ENCODE assay signal across 21 cellular contexts in the genomic region with DNA sequence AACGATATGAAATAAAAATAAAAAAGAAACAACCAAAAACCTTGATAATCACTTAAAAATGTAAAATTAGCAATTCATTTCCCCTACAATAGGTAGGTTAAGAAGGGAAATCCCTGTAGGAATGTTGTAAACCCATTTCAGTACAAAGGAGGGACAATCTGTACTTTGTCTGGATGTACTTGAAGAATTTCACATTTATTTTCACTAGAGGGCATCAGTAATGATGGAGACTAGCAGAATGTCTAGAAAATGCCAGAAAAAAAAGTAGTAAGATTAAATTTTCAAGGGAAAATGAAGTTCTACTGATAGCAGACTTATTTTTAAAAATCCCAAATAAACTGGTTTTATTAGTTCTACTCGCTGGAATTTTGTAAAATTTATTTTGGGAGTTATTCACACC.
A peak's percentile ranks its signal among the peaks of the same experiment; 100 is the strongest.
DNase-seq lines count a peak whose midpoint lies in the region; ATAC-seq and TF ChIP-seq lines count a peak whose summit lies in the region.
"Had no signal": no experiment of that assay in that cellular context is flagged by ENCODE, and none has a peak within 500 bp of the region (broad histone marks: within the 10 kb centered on the region; RNA-seq: fewer than 3 reads in every experiment).

No MANE protein-coding gene starts in this region.

- POLR2A ChIA-PET in PC-3 (lab: Charles Lee; ENCODE audit: unreplicated experiment): no interaction called here

- no peak overlapping the region for H3K4me2 ChIP-seq in PC-3 (ENCODE audit: low read length)

- DNase-seq in NCI-H2227 (lab: John Stamatoyannopoulos, UW; ENCODE audit: unreplicated experiment) (peak; percentile 9), NCI-H2227 treated with DMSO at 0.1 percent for 48 hours (lab: John Stamatoyannopoulos, UW) (no peak), PC-3 (no peak), fibroblast of villous mesenchyme (ENCODE audit: low read depth) (no peak), tibial artery (no peak), NCI-H1048 (lab: John Stamatoyannopoulos, UW) (no peak)
- DNase-seq: activated CD4-positive, alpha-beta T cell treated with anti-CD3 and anti-CD28 coated beads for 4 hours; activated naive CD4-positive, alpha-beta T cell treated with anti-CD3 and anti-CD28 coated beads for 36 hours; activated T-cell treated with anti-CD3 and anti-CD28 coated beads, Interleukin-2, amount 50 U/mL, for 48 hours; central memory CD4-positive, alpha-beta T cell; dorsolateral prefrontal cortex; foreskin keratinocyte; hippocampal formation; lower lobe of right lung; MM.1S; SIG-M5; spleen; stimulated activated CD4-positive, alpha-beta T cell treated with anti-CD3 and anti-CD28 coated beads, Interleukin-4, amount 100 ng/mL, for 1 hour; trophoblast cell had no signal

- intact Hi-C loops in PC-3 (cut with micrococcal nuclease): no loop called here
- intact Hi-C loops in tibial artery (cut with DNase I; ENCODE audit: low total_unique reads): no loop called here

- TF ChIP-seq CTCF in PC-3 (conservative IDR thresholded peaks at IDR 0.05; ENCODE audit: low read depth, low read length) (peak; percentile 43), fibroblast of villous mesenchyme (IDR thresholded peaks at IDR 0.05; ENCODE audit: insufficient read depth, low read depth, low read length) (peak; percentile 3), tibial artery (IDR thresholded peaks at IDR 0.05) (peak; percentile 11 to 16)

- H3K27ac ChIP-seq in PC-3 (ENCODE audit: low read length) (no peak overlapping the region), tibial artery (no peak overlapping the region)
- H3K27ac ChIP-seq: dorsolateral prefrontal cortex, foreskin keratinocyte, lower lobe of right lung, spleen had no signal

- no peaks in the 10 kb centered on the region for H3F3A ChIP-seq in PC-3 (ENCODE audit: low read length, unreplicated experiment)

- H3K4me1 ChIP-seq in PC-3 (ENCODE audit: insufficient read depth, low read length) (no peaks in the 10 kb centered on the region), tibial artery (peaks cover 0 to 10% (median 0%) of the 10 kb centered on the region in 4 donors)
- H3K4me1 ChIP-seq: foreskin keratinocyte, lower lobe of right lung had no signal

- CTCF ChIA-PET in PC-3 (lab: Charles Lee): no interaction called here

- H2AFZ ChIP-seq in PC-3 (ENCODE audit: low read length): no peak overlapping the region

- H3K36me3 ChIP-seq in PC-3 (ENCODE audit: low read depth, low read length): no peaks in the 10 kb centered on the region
- H3K36me3 ChIP-seq in tibial artery: no peaks in the 10 kb centered on the region
- H3K36me3 ChIP-seq: lower lobe of right lung had no signal

- H3K9me3 ChIP-seq in PC-3 (ENCODE audit: low read length) (no peaks in the 10 kb centered on the region), tibial artery (no peaks in the 10 kb centered on the region)
- H3K9me3 ChIP-seq: lower lobe of right lung had no signal

- no peaks in the 10 kb centered on the region for H4K20me1 ChIP-seq in PC-3 (ENCODE audit: low read length)

- BruUV-seq in PC-3 (replicated peaks; lab: Mats Ljungman, UMichigan): no TSS peak

- H3K4me3 ChIP-seq in PC-3 (ENCODE audit: low read length): no peak overlapping the region
- H3K4me3 ChIP-seq in fibroblast of villous mesenchyme (ENCODE audit: low read depth, low read length): no peak overlapping the region
- no peak overlapping the region for H3K4me3 ChIP-seq in tibial artery
- H3K4me3 ChIP-seq: dorsolateral prefrontal cortex, lower lobe of right lung, spleen had no signal

- no peak overlapping the region for H3K9ac ChIP-seq in PC-3 (ENCODE audit: low read length)

- ATAC-seq in PC-3 (no peak), HG02642 (IDR thresholded peaks at IDR 0.05; ENCODE audit: poor library complexity, unreplicated experiment) (no peak), HG03025 (IDR thresholded peaks at IDR 0.05; ENCODE audit: low FRiP score, unreplicated experiment) (no peak)
- ATAC-seq: foreskin keratinocyte, lower lobe of right lung had no signal

- no peaks in the 10 kb centered on the region for H3K9me2 ChIP-seq in PC-3 (replicated peaks; ENCODE audit: low read length)

- H3K27me3 ChIP-seq in PC-3 (ENCODE audit: low read length) (no peaks in the 10 kb centered on the region), tibial artery (no peaks in the 10 kb centered on the region)
- H3K27me3 ChIP-seq: dorsolateral prefrontal cortex, foreskin keratinocyte, spleen had no signal

- H3K79me2 ChIP-seq in PC-3 (ENCODE audit: low read length): no peaks in the 10 kb centered on the region
